15 cellular contexts compared by ENCODE assay signal in the genomic region with DNA sequence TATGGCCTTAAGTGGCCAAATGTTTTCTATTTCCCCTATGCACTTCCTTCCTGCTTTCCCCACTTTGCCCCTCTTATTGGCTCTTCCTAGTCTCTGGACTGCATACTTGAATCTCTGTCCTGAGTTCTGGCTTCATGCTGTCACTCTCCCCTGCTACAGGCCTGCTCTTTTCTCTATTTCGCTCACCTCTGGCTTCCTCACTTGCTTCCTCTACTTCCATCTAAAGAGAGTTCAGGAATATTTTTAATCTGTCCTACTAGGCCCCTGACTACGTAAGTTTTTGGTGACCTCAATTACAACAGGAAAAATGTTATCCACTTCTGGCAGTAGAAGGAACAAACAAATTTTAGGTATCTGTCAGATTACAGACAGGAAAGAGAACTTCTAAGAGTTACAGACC.
DNase-seq lines count a peak whose midpoint lies in the region; ATAC-seq and TF ChIP-seq lines count a peak whose summit lies in the region.
"Had no signal": no experiment of that assay in that cellular context is flagged by ENCODE, and none has a peak within 500 bp of the region (broad histone marks: within the 10 kb centered on the region; RNA-seq: fewer than 3 reads in every experiment).

No MANE protein-coding gene starts in this region.

- H3K14ac ChIP-seq in neuronal stem cell (ENCODE audit: low read length), result no peak overlapping the region

- H3K4me1 Mint-ChIP-seq in effector memory CD8-positive, alpha-beta T cell (ENCODE audit: low read depth in 2 of 2), result peaks cover 2 to 4% of the 10 kb centered on the region in 2 donors

- peak; percentile 32 to 71 (median 47) for ATAC-seq in right lobe of liver
- no peak for ATAC-seq in GM21528 (IDR thresholded peaks at IDR 0.05; ENCODE audit: low FRiP score, unreplicated experiment)
- no peak for ATAC-seq in effector memory CD8-positive, alpha-beta T cell (replicated peaks)
- ATAC-seq: GM12878, Right ventricle myocardium inferior had no signal

- intact Hi-C loops in right lobe of liver (cut with DNase I), result no loop called here
- intact Hi-C loops in prostate gland (cut with DNase I), result no loop called here

- peak overlapping the region; percentile 12 for H2AFZ ChIP-seq in neuronal stem cell (ENCODE audit: low read length)

- no peak overlapping the region for H3K4me3 Mint-ChIP-seq in effector memory CD8-positive, alpha-beta T cell
- H3K4me3 Mint-ChIP-seq: CD4-positive, alpha-beta T cell had no signal

- H3K9me3 ChIP-seq in right lobe of liver, result no peaks in the 10 kb centered on the region
- peaks cover 0 to 10% of the 10 kb centered on the region in 2 donors for H3K9me3 ChIP-seq in neuronal stem cell (replicated peaks in 1 of 2; ENCODE audit: control insufficient read depth in 2 of 2, insufficient read depth in 1 of 2, low read depth in 1 of 2, low read length in 2 of 2)
- H3K9me3 ChIP-seq in prostate gland, result no peaks in the 10 kb centered on the region

- H3K9me3 Mint-ChIP-seq in effector memory CD8-positive, alpha-beta T cell, result peaks cover 0 to 4% of the 10 kb centered on the region in 2 donors
- H3K9me3 Mint-ChIP-seq: CD4-positive, alpha-beta T cell had no signal

- H2BK5ac ChIP-seq in neuronal stem cell (ENCODE audit: low read length), result no peak overlapping the region

- H3K4me1 ChIP-seq in right lobe of liver (peaks cover 0 to 12% (median 0%) of the 10 kb centered on the region in 4 donors), neuronal stem cell (ENCODE audit: control insufficient read depth in 2 of 2, insufficient read depth in 1 of 2, low read depth in 1 of 2, low read length in 2 of 2) (peaks cover 0 to 28% of the 10 kb centered on the region in 2 donors), prostate gland (replicated peaks) (no peaks in the 10 kb centered on the region)

- H3K4me3 ChIP-seq in right lobe of liver, result no peak overlapping the region
- H3K4me3 ChIP-seq in neuronal stem cell (ENCODE audit: low read length in 2 of 2), result peak overlapping the region in 1 of 2 donors; percentile 84
- no peak overlapping the region for H3K4me3 ChIP-seq in prostate gland
- H3K4me3 ChIP-seq: GM12878 had no signal

- H4K91ac ChIP-seq in neuronal stem cell (ENCODE audit: low read depth, low read length, poor library complexity), result no peak overlapping the region

- H3K4me2 ChIP-seq in neuronal stem cell (ENCODE audit: insufficient read depth, low read length, poor library complexity, severe bottlenecking), result no peak overlapping the region

- no peak overlapping the region for H3K18ac ChIP-seq in neuronal stem cell (ENCODE audit: low read length)

- H3K36me3 Mint-ChIP-seq in effector memory CD8-positive, alpha-beta T cell (ENCODE audit: insufficient read depth), result no peaks in the 10 kb centered on the region

- no peak overlapping the region for H2BK120ac ChIP-seq in neuronal stem cell (ENCODE audit: low read depth, low read length)

- H3K9ac ChIP-seq in neuronal stem cell (ENCODE audit: low read depth, low read length, poor library complexity), result no peak overlapping the region

- peaks cover 20 to 29% of the 10 kb centered on the region in 2 donors for H3K27me3 Mint-ChIP-seq in effector memory CD8-positive, alpha-beta T cell

- no peak overlapping the region for H3K27ac Mint-ChIP-seq in effector memory CD8-positive, alpha-beta T cell
- H3K27ac Mint-ChIP-seq: CD4-positive, alpha-beta T cell had no signal

- no peak overlapping the region for H4K8ac ChIP-seq in neuronal stem cell (ENCODE audit: low read depth, low read length)

- TF ChIP-seq CTCF in 22Rv1 (IDR thresholded peaks at IDR 0.05), result no peak
- no peak for TF ChIP-seq CTCF in right lobe of liver (IDR thresholded peaks at IDR 0.05)
- TF ChIP-seq CTCF in prostate gland (IDR thresholded peaks at IDR 0.05), result no peak

- DNase-seq in caudate nucleus (lab: John Stamatoyannopoulos, UW), result no peak
- DNase-seq in right lobe of liver, result no peak
- DNase-seq in neuronal stem cell (ENCODE audit: low spot score), result no peak
- no peak for DNase-seq in COLO668 (lab: John Stamatoyannopoulos, UW; ENCODE audit: unreplicated experiment)
- DNase-seq in prostate gland (ENCODE audit: low spot score), result no peak
- no peak for DNase-seq in effector memory CD8-positive, alpha-beta T cell
- DNase-seq: Calu3; CD4-positive, alpha-beta T cell; GF-D8; KG1; NCI-H1694 treated with DMSO at 0.1 percent for 48 hours had no signal

- H3K4ac ChIP-seq in neuronal stem cell (ENCODE audit: low read length), result no peak overlapping the region

- H2BK15ac ChIP-seq in neuronal stem cell (ENCODE audit: low read length), result no peak overlapping the region

- 48% methylated on average over 2 of the region's 2 CpGs for WGBS in right lobe of liver (ENCODE audit: insufficient coverage, low coverage, low lambda C conversion rate, missing lambda C conversion rate)
- no CpG with 5 or more reads among the region's 2 CpGs for WGBS in neuronal stem cell (ENCODE audit: extremely low coverage in 2 of 2, insufficient read length in 2 of 2, insufficient replicate concordance in 1 of 2), 2 donors
- WGBS in prostate gland, result 90% methylated on average over 2 of the region's 2 CpGs

- H3K27me3 ChIP-seq in right lobe of liver, result no peaks in the 10 kb centered on the region
- H3K27me3 ChIP-seq in neuronal stem cell (ENCODE audit: control insufficient read depth in 3 of 3, insufficient read depth in 3 of 3, low read depth in 1 of 3, low read length in 3 of 3), result peaks cover 0 to 4% (median 0%) of the 10 kb centered on the region in 3 experiments
- H3K27me3 ChIP-seq in prostate gland (replicated peaks; ENCODE audit: insufficient read depth), result no peaks in the 10 kb centered on the region

- TF ChIP-seq POLR2A in right lobe of liver (IDR thresholded peaks at IDR 0.05), result no peak
- no peak for TF ChIP-seq POLR2A in prostate gland (IDR thresholded peaks at IDR 0.05)

- no peaks in the 10 kb centered on the region for H3K79me1 ChIP-seq in neuronal stem cell (ENCODE audit: low read depth, low read length)

- H3K36me3 ChIP-seq in right lobe of liver (no peaks in the 10 kb centered on the region), neuronal stem cell (replicated peaks in 1 of 2; ENCODE audit: control insufficient read depth in 2 of 2, insufficient read depth in 2 of 2, low read length in 2 of 2) (peaks cover 0 to 7% of the 10 kb centered on the region in 2 donors), prostate gland (no peaks in the 10 kb centered on the region)

- no peak overlapping the region for H3K23ac ChIP-seq in neuronal stem cell (ENCODE audit: low read depth, low read length, poor library complexity)

- no peak overlapping the region for H2BK12ac ChIP-seq in neuronal stem cell (ENCODE audit: low read length)

- peak overlapping the region; percentile 72; the same call in 1 of the 2 replicates for H3K27ac ChIP-seq in 22Rv1
- peak overlapping the region; percentile 72 for H3K27ac ChIP-seq in caudate nucleus (ENCODE audit: low read depth, low read length)
- H3K27ac ChIP-seq in right lobe of liver, result no peak overlapping the region
- no peak overlapping the region for H3K27ac ChIP-seq in neuronal stem cell (replicated peaks; ENCODE audit: low read length)
- H3K27ac ChIP-seq in prostate gland, result no peak overlapping the region

- no peak overlapping the region for H2AK5ac ChIP-seq in neuronal stem cell (ENCODE audit: low read depth, low read length)

Comparison
In these comparisons a context has a peak if more than half of its experiments do, and no peak if none do; other contexts are left out.
1. H3K27ac ChIP-seq: peak in 22Rv1 (single experiment) and caudate nucleus (single experiment); none in right lobe of liver (0 of 3), neuronal stem cell (single experiment) and prostate gland (0 of 2).
2. ATAC-seq: peak in right lobe of liver (4 of 4); none in GM21528 (single experiment) and effector memory CD8-positive, alpha-beta T cell (single experiment).